Comparison of ENCODE assay signal across 15 cellular contexts in genomic region chr10:12541446-12542067, GRCh38.
"Had no signal": no experiment of that assay in that cellular context is flagged by ENCODE, and none has a peak within 500 bp of the region (broad histone marks: within the 10 kb centered on the region; RNA-seq: fewer than 3 reads in every experiment).

No MANE protein-coding gene starts in this region.

- H3K4me3 Mint-ChIP-seq: activated CD8-positive, alpha-beta T cell treated with anti-CD3 and anti-CD28 coated beads for 36 hours; activated naive CD4-positive, alpha-beta T cell treated with anti-CD3 and anti-CD28 coated beads, Interleukin-2, amount 10 ng/mL, durations not matched to agents 7 days and 5 days; activated T-helper 17 cell treated with anti-CD3 and anti-CD28 coated beads, Interleukin-2, amount 50 U/mL, for 72 hours had no signal

- H3K4me1 ChIP-seq: uterus had no signal

- ATAC-seq: activated CD8-positive, alpha-beta T cell treated with anti-CD3 and anti-CD28 coated beads for 36 hours; activated T-helper 17 cell treated with anti-CD3 and anti-CD28 coated beads, Interleukin-2, amount 50 U/mL, for 72 hours had no signal

- H3K27me3 ChIP-seq: hepatocyte, ovary, thyroid gland, uterus had no signal

- H3K27ac Mint-ChIP-seq: activated CD8-positive, alpha-beta T cell treated with anti-CD3 and anti-CD28 coated beads for 36 hours; activated naive CD4-positive, alpha-beta T cell treated with anti-CD3 and anti-CD28 coated beads, Interleukin-2, amount 10 ng/mL, durations not matched to agents 7 days and 5 days; activated T-helper 17 cell treated with anti-CD3 and anti-CD28 coated beads, Interleukin-2, amount 50 U/mL, for 72 hours had no signal

- DNase-seq: activated CD8-positive, alpha-beta T cell treated with anti-CD3 and anti-CD28 coated beads for 36 hours; activated naive CD4-positive, alpha-beta T cell treated with anti-CD3 and anti-CD28 coated beads, Interleukin-2, amount 10 ng/mL, durations not matched to agents 7 days and 5 days; central memory CD4-positive, alpha-beta T cell; effector CD8-positive, alpha-beta T cell; kidney; left ventricle myocardium inferior; mesenchymal stem cell; ovary; retina; stimulated activated CD4-positive, alpha-beta T cell treated with anti-CD3 and anti-CD28 coated beads, Interleukin-4, amount 100 ng/mL, for 24 hours; thyroid gland; uterus had no signal

- H3K4me3 ChIP-seq: coronary artery, hepatocyte, left ventricle myocardium inferior, ovary, thyroid gland, uterus had no signal

- H3K27ac ChIP-seq: coronary artery, hepatocyte, left ventricle myocardium inferior, ovary, thyroid gland, uterus had no signal

- H3K27me3 Mint-ChIP-seq: activated CD8-positive, alpha-beta T cell treated with anti-CD3 and anti-CD28 coated beads for 36 hours; activated naive CD4-positive, alpha-beta T cell treated with anti-CD3 and anti-CD28 coated beads, Interleukin-2, amount 10 ng/mL, durations not matched to agents 7 days and 5 days; activated T-helper 17 cell treated with anti-CD3 and anti-CD28 coated beads, Interleukin-2, amount 50 U/mL, for 72 hours had no signal

- H3K36me3 ChIP-seq: left ventricle myocardium inferior, ovary, thyroid gland, uterus had no signal

- H3K9me3 ChIP-seq: ovary, thyroid gland, uterus had no signal
